ENCODE assay signal across 34 cellular contexts in the genomic region with DNA sequence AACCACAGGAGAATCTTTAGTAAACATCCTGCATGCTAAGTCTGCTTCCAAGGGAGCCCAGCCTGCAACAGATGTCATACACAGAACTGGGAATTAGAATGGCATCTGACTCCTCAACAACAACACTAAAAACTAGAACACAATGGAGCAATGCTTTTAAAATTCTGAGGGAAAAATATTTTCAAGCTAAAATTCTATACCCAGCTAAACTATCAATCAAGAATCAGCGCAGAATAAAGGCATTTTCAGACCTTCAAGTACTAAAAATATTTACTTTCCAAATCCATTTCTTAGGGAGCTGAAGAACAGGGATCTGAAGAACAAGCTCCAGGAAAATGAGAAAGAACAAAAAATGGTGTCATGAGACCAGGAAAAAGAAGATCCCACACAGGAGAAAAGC. TPM values are rescaled to one million over a fixed set of nuclear protein-coding genes. Genes with fewer than 3 reads are reported as not detected.
"Had no signal": no experiment of that assay in that cellular context is flagged by ENCODE, and none has a peak within 500 bp of the region (broad histone marks: within the 10 kb centered on the region; RNA-seq: fewer than 3 reads in every experiment).

No MANE protein-coding gene starts in this region.

- ATAC-seq: activated naive CD4-positive, alpha-beta T cell treated with anti-CD3 and anti-CD28 coated beads, Interleukin-2, amount 50 U/mL, for 72 hours; activated naive CD8-positive, alpha-beta T cell treated with anti-CD3 and anti-CD28 coated beads, Interleukin-2, amount 50 U/mL, for 24 hours; activated T-cell treated with anti-CD3 and anti-CD28 coated beads, Interleukin-2, amount 50 U/mL, for 4 hours; activated T-cell treated with anti-CD3 and anti-CD28 coated beads, Interleukin-2, amount 50 U/mL, for 72 hours; activated T-helper 17 cell treated with anti-CD3 and anti-CD28 coated beads, Interleukin-2, amount 50 U/mL, for 72 hours; body of pancreas had no signal

- H3K4me1 ChIP-seq: adrenal gland, ascending aorta, body of pancreas, breast epithelium had no signal

- H3K4me3 ChIP-seq: adrenal gland, ascending aorta, body of pancreas, breast epithelium, cardiac muscle cell had no signal

- H3K36me3 ChIP-seq: adrenal gland, ascending aorta, brain microvascular endothelial cell, breast epithelium, cardiac muscle cell had no signal

- FAIRE-seq: astrocyte, bronchial epithelial cell had no signal

- DNase-seq: activated effector memory CD4-positive, alpha-beta T cell treated with Interleukin-2 at 50 U/mL for 16 hours; activated gamma-delta T cell; activated gamma-delta T cell treated with Interleukin-2 at 50 U/mL for 16 hours; activated naive CD4-positive, alpha-beta T cell; activated naive CD4-positive, alpha-beta T cell treated with anti-CD3 and anti-CD28 coated beads for 36 hours; activated naive CD4-positive, alpha-beta T cell treated with anti-CD3 and anti-CD28 coated beads, Interleukin-2, amount 10 ng/mL, durations not matched to agents 7 days and 5 days; activated naive CD4-positive, alpha-beta T cell treated with anti-CD3 and anti-CD28 coated beads, Interleukin-2, amount 50 U/mL, for 16 hours; activated naive CD4-positive, alpha-beta T cell treated with Interleukin-2 at 50 U/mL for 16 hours; activated naive CD8-positive, alpha-beta T cell treated with anti-CD3 and anti-CD28 coated beads for 36 hours; activated naive CD8-positive, alpha-beta T cell treated with anti-CD3 and anti-CD28 coated beads, Interleukin-2, amount 10 ng/mL, durations not matched to agents 7 days and 5 days; activated naive CD8-positive, alpha-beta T cell treated with anti-CD3 and anti-CD28 coated beads, Interleukin-2, amount 50 U/mL, for 24 hours; activated T-cell treated with anti-CD3 and anti-CD28 coated beads, Interleukin-2, amount 50 U/mL, for 24 hours; activated T-cell treated with anti-CD3 and anti-CD28 coated beads, Interleukin-2, amount 50 U/mL, for 4 hours; activated T-cell treated with anti-CD3 and anti-CD28 coated beads, Interleukin-2, amount 50 U/mL, for 48 hours; activated T-cell treated with anti-CD3 and anti-CD28 coated beads, Interleukin-2, amount 50 U/mL, for 72 hours; adrenal gland; amniotic stem cell; amygdala; anterior cingulate cortex; aorta; body of pancreas; brain microvascular endothelial cell; caudate nucleus; central memory CD4-positive, alpha-beta T cell; cerebellar nuclear complex had no signal

- H3K9me3 ChIP-seq: adrenal gland, ascending aorta had no signal

- H3K27ac ChIP-seq: adrenal gland, ascending aorta, body of pancreas, brain microvascular endothelial cell, breast epithelium, cardiac muscle cell had no signal

- H3K27me3 ChIP-seq: ascending aorta, body of pancreas, brain microvascular endothelial cell, cardiac muscle cell had no signal

RNA-seq across cellular contexts. Expression of a gene that starts 46.9 kb away (rescaled TPM):
- total RNA-seq: activated naive CD4-positive, alpha-beta T cell treated with anti-CD3 and anti-CD28 coated beads for 36 hours; activated naive CD4-positive, alpha-beta T cell treated with anti-CD3 and anti-CD28 coated beads, Interleukin-2, amount 50 U/mL, for 72 hours; activated naive CD8-positive, alpha-beta T cell treated with anti-CD3 and anti-CD28 coated beads for 36 hours; activated naive CD8-positive, alpha-beta T cell treated with anti-CD3 and anti-CD28 coated beads, Interleukin-2, amount 10 ng/mL, durations not matched to agents 7 days and 5 days; activated T-cell treated with anti-CD3 and anti-CD28 coated beads, Interleukin-2, amount 50 U/mL, for 4 hours; activated T-cell treated with anti-CD3 and anti-CD28 coated beads, Interleukin-2, amount 50 U/mL, for 72 hours; activated T-helper 1 cell treated with anti-CD3 and anti-CD28 coated beads, Interleukin-12 subunit alpha, Interleukin-12 subunit beta, Interleukin-2, Interleukin-4 antibody, amounts not matched to agents 30 ng/mL and 10 ng/mL and 1 ng/mL, durations not matched to agents 14 hours and 24 hours and 36 hours; activated T-helper 17 cell treated with anti-CD3 and anti-CD28 coated beads, Interleukin-2, amount 50 U/mL, for 72 hours; activated T-helper 2 cell treated with anti-CD3 and anti-CD28 coated beads, Interferon-gamma antibody, Interleukin-2, Interleukin-4, amounts not matched to agents 10 μg/mL and 5 μg/mL and 100 μg/mL, durations not matched to agents 14 hours and 24 hours and 36 hours; ascending aorta; astrocyte had no signal
